14 cellular contexts compared by ENCODE assay signal in the genomic region with DNA sequence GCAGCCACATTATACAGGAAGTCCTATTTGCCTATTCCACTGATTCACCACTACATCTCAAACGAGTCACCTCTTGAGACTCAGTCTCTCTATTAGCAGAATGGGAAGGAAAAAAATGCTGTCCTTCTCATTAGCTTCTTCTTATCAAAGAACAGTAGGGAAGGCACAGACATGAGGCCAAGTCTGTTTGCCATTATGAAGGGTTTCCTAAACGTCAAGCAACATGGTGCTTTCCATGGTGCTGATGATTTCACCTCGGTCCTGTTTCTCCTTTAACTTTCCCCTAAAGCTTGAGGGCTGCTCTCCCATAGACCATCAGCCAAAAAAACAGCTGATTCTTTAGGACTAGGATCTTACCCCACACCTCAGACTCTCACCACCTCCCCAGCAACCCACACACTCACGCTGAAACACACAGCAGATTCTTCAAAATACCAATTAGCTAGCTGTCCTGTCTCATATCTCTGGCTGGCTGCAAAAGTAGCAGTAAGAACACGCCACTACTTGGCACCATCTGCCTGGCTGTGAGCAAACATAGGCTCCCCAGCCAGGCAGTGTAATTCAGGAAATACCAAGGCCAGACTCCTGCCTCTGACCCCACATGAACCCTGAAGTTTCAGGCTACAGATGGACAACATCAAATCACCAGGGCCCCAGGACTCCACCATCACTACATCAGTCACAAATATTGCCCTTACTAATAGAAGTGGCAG. TPM values are rescaled to one million over a fixed set of nuclear protein-coding genes. Genes with fewer than 3 reads are reported as not detected.
DNase-seq lines count a peak whose midpoint lies in the region; ATAC-seq, FAIRE-seq and TF ChIP-seq lines count a peak whose summit lies in the region.
"Had no signal": no experiment of that assay in that cellular context is flagged by ENCODE, and none has a peak within 500 bp of the region (broad histone marks: within the 10 kb centered on the region; RNA-seq: fewer than 3 reads in every experiment).

No MANE protein-coding gene starts in this region.

- ATAC-seq in GM21390 (IDR thresholded peaks at IDR 0.05; ENCODE audit: unreplicated experiment), result no peak

- no peak overlapping the region for H2AFZ ChIP-seq in keratinocyte (ENCODE audit: control insufficient read depth, low read length)

- H3K4me3 ChIP-seq in brain microvascular endothelial cell (ENCODE audit: low read depth, low read length), result no peak overlapping the region
- no peak overlapping the region for H3K4me3 ChIP-seq in keratinocyte (ENCODE audit: control insufficient read depth in 2 of 3, extremely low read depth in 1 of 3, insufficient read depth in 2 of 3, low read depth in 1 of 3, low read length in 3 of 3)
- no peak overlapping the region for H3K4me3 ChIP-seq in H7 (ENCODE audit: insufficient read depth, low read depth, low read length)
- H3K4me3 ChIP-seq: skin epidermis had no signal

- H3K36me3 ChIP-seq in brain microvascular endothelial cell (replicated peaks) (no peaks in the 10 kb centered on the region), keratinocyte (ENCODE audit: control insufficient read depth in 2 of 2, extremely low read depth in 1 of 2, insufficient read depth in 2 of 2, low read length in 2 of 2) (no peaks in the 10 kb centered on the region), H7 (replicated peaks; ENCODE audit: control insufficient read depth, insufficient read depth, low read length) (no peaks in the 10 kb centered on the region)

- no peak overlapping the region for H3K9ac ChIP-seq in keratinocyte (ENCODE audit: control insufficient read depth, extremely low read depth, insufficient read depth, low read length)

- in situ Hi-C loops in brain microvascular endothelial cell (cut with HindIII; ENCODE audit: low pct_ligation_motif_present, low sequenced_read_pairs), result no loop called here

- H3K9me1 ChIP-seq in keratinocyte (ENCODE audit: control insufficient read depth, extremely low read depth, insufficient read depth, low read length), result no peaks in the 10 kb centered on the region

- no peaks in the 10 kb centered on the region for H3K9me3 ChIP-seq in keratinocyte (ENCODE audit: control insufficient read depth, low read depth, low read length)

- dilution Hi-C loops in keratinocyte (cut with MboI; ENCODE audit: extremely low pct_ligation_motif_present, low sequenced_read_pairs), result no loop called here

- TF ChIP-seq CTCF in brain microvascular endothelial cell (IDR thresholded peaks at IDR 0.05; ENCODE audit: low read depth, low read length, missing control alignments) (no peak), keratinocyte (optimal IDR thresholded peaks at IDR 0.05 in 1 of 3, IDR thresholded peaks at IDR 0.05 in 1 of 3, conservative IDR thresholded peaks at IDR 0.05 in 1 of 3; ENCODE audit: extremely low read depth in 1 of 3, insufficient read depth in 2 of 3, low read length in 3 of 3) (no peak)

- intact Hi-C loops in posterior vena cava (cut with DNase I), result no loop called here

- no peak overlapping the region for H3K4me2 ChIP-seq in keratinocyte (ENCODE audit: control insufficient read depth, extremely low read depth, insufficient read depth, low read depth, low read length)

- H4K20me1 ChIP-seq in keratinocyte (ENCODE audit: control insufficient read depth, extremely low read depth, insufficient read depth, low read length), result peaks cover 7% of the 10 kb centered on the region

- H3K4me1 ChIP-seq in keratinocyte (ENCODE audit: control insufficient read depth, extremely low read depth, insufficient read depth, low read length), result peaks cover 16% of the 10 kb centered on the region

- no peaks in the 10 kb centered on the region for H3K27me3 ChIP-seq in brain microvascular endothelial cell (replicated peaks)
- no peaks in the 10 kb centered on the region for H3K27me3 ChIP-seq in keratinocyte (ENCODE audit: control insufficient read depth, extremely low read depth, insufficient read depth, low read length)
- H3K27me3 ChIP-seq in H7 (ENCODE audit: control insufficient read depth, insufficient read depth, low read length), result no peaks in the 10 kb centered on the region

- H3K79me2 ChIP-seq in keratinocyte (ENCODE audit: control insufficient read depth, insufficient read depth, low read length), result peaks cover 16% of the 10 kb centered on the region

- FAIRE-seq in keratinocyte (lab: Jason Lieb, UNC), result peak; percentile 75
- FAIRE-seq: urothelium cell line had no signal

- DNase-seq in DMS 273 (lab: John Stamatoyannopoulos, UW; ENCODE audit: unreplicated experiment), result peak; percentile 95
- peak; percentile 6 to 22 for DNase-seq in Kasumi-1 (lab: John Stamatoyannopoulos, UW)
- DNase-seq in brain microvascular endothelial cell, result peak; percentile 24
- no peak for DNase-seq in keratinocyte (ENCODE audit: low read depth, low spot score)
- DNase-seq in posterior vena cava (ENCODE audit: low spot score), result no peak
- DNase-seq in H7, result no peak
- DNase-seq in DMS114 treated with DMSO at 0.1 percent for 48 hours (lab: John Stamatoyannopoulos, UW; ENCODE audit: unreplicated experiment), result no peak
- DNase-seq: activated CD8-positive, alpha-beta memory T cell treated with anti-CD3 and anti-CD28 coated beads for 24 hours; aorta; NCI-H2227 treated with DMSO at 0.1 percent for 48 hours; stimulated activated naive CD4-positive, alpha-beta T cell had no signal

- H3K27ac ChIP-seq in brain microvascular endothelial cell (no peak overlapping the region), keratinocyte (ENCODE audit: control insufficient read depth, insufficient read depth, low read length) (no peak overlapping the region)
- H3K27ac ChIP-seq: skin epidermis had no signal

RNA-seq across cellular contexts. Expression of a gene that starts 30.5 kb away (rescaled TPM):
- 27.4 to 40.5 TPM (median 34.0 TPM) in 3 replicates for polyA plus RNA-seq in keratinocyte
- 12.6 TPM for polyA plus RNA-seq in keratinocyte (2011; ENCODE audit: low read depth)
- 21.4 and 21.7 TPM in 2 replicates for polyA plus RNA-seq in keratinocyte (2011; cell fraction: cytosol; rRNA removed)
- 47.6 and 54.4 TPM in 2 replicates for polyA plus RNA-seq in keratinocyte (2011; cell fraction: nucleus; rRNA removed)
- polyA plus RNA-seq in keratinocyte (2012; ENCODE audit: low replicate concordance), result 13.7 and 35.4 TPM in 2 replicates
- polyA minus RNA-seq in keratinocyte, result 44.6 to 64.1 TPM (median 63.8 TPM) in 3 replicates
- 36.6 TPM for polyA minus RNA-seq in keratinocyte (2011; cell fraction: cytosol; rRNA and poly(A)+ RNA removed)
- 34.5 and 41.9 TPM in 2 replicates for polyA minus RNA-seq in keratinocyte (2011; cell fraction: nucleus; rRNA and poly(A)+ RNA removed)
- total RNA-seq in posterior vena cava, result 1 to 10 TPM; 1.1 TPM
- 4.2 and 8.0 TPM in 2 replicates for total RNA-seq in H7 (2014; rRNA removed; shearing (Covaris generic))

Comparison
In these comparisons a context has a peak if more than half of its experiments do, and no peak if none do; other contexts are left out.
1. DNase-seq: peak in DMS 273 (single experiment), Kasumi-1 (2 of 2) and brain microvascular endothelial cell (single experiment); none in keratinocyte (single experiment), posterior vena cava (single experiment), H7 (single experiment) and DMS114 treated with DMSO at 0.1 percent for 48 hours (single experiment).